28 cellular contexts compared by ENCODE assay signal in the genomic region with DNA sequence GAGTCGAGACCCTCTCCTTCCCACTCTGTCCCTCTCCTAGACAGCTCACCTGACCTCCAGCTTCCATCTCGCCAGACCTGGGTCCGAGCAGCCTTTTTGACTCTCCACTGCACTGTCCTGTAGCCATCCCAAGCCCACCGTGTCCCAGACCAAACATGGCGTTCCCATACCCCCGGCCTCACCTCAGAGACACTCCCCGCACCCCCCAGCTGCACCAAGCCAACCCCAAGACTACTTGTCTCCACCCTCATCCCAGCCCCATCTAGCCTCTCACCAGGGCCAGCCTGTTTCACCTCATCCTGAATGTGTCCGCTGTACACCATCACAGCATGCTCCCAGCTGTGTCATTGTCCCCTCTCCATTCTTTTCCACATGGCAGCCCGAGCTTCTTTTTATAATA. TPM values are rescaled to one million over a fixed set of nuclear protein-coding genes. Genes with fewer than 3 reads are reported as not detected.
DNase-seq lines count a peak whose midpoint lies in the region; ATAC-seq and TF ChIP-seq lines count a peak whose summit lies in the region.
"Had no signal": no experiment of that assay in that cellular context is flagged by ENCODE, and none has a peak within 500 bp of the region (broad histone marks: within the 10 kb centered on the region; RNA-seq: fewer than 3 reads in every experiment).

No MANE protein-coding gene starts in this region.

- H3K4me3 Mint-ChIP-seq in activated CD8-positive, alpha-beta T cell treated with anti-CD3 and anti-CD28 coated beads, Interleukin-2, amount 10 ng/mL, durations not matched to agents 7 days and 5 days, result no peak overlapping the region
- no peak overlapping the region for H3K4me3 Mint-ChIP-seq in activated CD8-positive, alpha-beta T cell treated with anti-CD3 and anti-CD28 coated beads for 36 hours
- H3K4me3 Mint-ChIP-seq in glutamatergic neuron (ENCODE audit: unreplicated experiment), result no peak overlapping the region
- H3K4me3 Mint-ChIP-seq in stimulated activated effector memory CD8-positive, alpha-beta T cell treated with anti-CD3 and anti-CD28 coated beads, Interleukin-12 subunit alpha, Interleukin-12 subunit beta, amount 100 ng/mL, for 72 hours, result no peak overlapping the region
- H3K4me3 Mint-ChIP-seq: CD14-positive monocyte had no signal

- BruUV-seq in Panc1 (replicated peaks; lab: Mats Ljungman, UMichigan), result no TSS peak

- H3K27me3 ChIP-seq in Panc1 (ENCODE audit: control insufficient read depth, insufficient read depth, low read length), result no peaks in the 10 kb centered on the region
- H3K27me3 ChIP-seq: BE2C had no signal

- no peak overlapping the region for H3K27ac ChIP-seq in Panc1 (ENCODE audit: low read length)

- H3K4me3 ChIP-seq in Panc1 (ENCODE audit: low read depth in 2 of 2, low read length in 2 of 2), result no peak overlapping the region
- H3K4me3 ChIP-seq: K562 had no signal

- in situ Hi-C loops in Panc1 (cut with HindIII; ENCODE audit: low pct_unique_long_range_greater_than_20kb, low sequenced_read_pairs), result no loop called here

- POLR2A ChIA-PET in activated CD8-positive, alpha-beta T cell treated with anti-CD3 and anti-CD28 coated beads, Interleukin-2, amount 10 ng/mL, durations not matched to agents 7 days and 5 days (lab: Charles Lee), result no interaction called here
- POLR2A ChIA-PET in activated CD8-positive, alpha-beta T cell treated with anti-CD3 and anti-CD28 coated beads for 36 hours (lab: Charles Lee), result interaction anchor here (1.2 to 1.3 kb wide), 2 partner anchors 9 to 22 kb away, joined by 3 to 4 read pairs; a partner anchor contains a TSS
- POLR2A ChIA-PET in Panc1 (lab: Charles Lee), result no interaction called here

- H3K36me3 ChIP-seq in Panc1 (ENCODE audit: control insufficient read depth, insufficient read depth, low read length), result no peaks in the 10 kb centered on the region
- H3K36me3 ChIP-seq: BE2C had no signal

- ATAC-seq in activated CD8-positive, alpha-beta T cell treated with anti-CD3 and anti-CD28 coated beads, Interleukin-2, amount 10 ng/mL, durations not matched to agents 7 days and 5 days, result no peak
- no peak for ATAC-seq in activated CD8-positive, alpha-beta T cell treated with anti-CD3 and anti-CD28 coated beads for 36 hours
- ATAC-seq in Panc1 (peak; percentile 22; the same call in 1 of the 2 replicates), HG03521 (IDR thresholded peaks at IDR 0.05; ENCODE audit: unreplicated experiment) (no peak)
- no peak for ATAC-seq in stimulated activated effector memory CD8-positive, alpha-beta T cell treated with anti-CD3 and anti-CD28 coated beads, Interleukin-12 subunit alpha, Interleukin-12 subunit beta, amount 100 ng/mL, for 72 hours
- ATAC-seq: K562, PC-3 had no signal

- H3K27ac Mint-ChIP-seq in activated CD8-positive, alpha-beta T cell treated with anti-CD3 and anti-CD28 coated beads, Interleukin-2, amount 10 ng/mL, durations not matched to agents 7 days and 5 days, result peak overlapping the region; percentile 14
- no peak overlapping the region for H3K27ac Mint-ChIP-seq in activated CD8-positive, alpha-beta T cell treated with anti-CD3 and anti-CD28 coated beads for 36 hours
- peak overlapping the region; percentile 76 for H3K27ac Mint-ChIP-seq in glutamatergic neuron (ENCODE audit: unreplicated experiment)
- peak overlapping the region; percentile 70 for H3K27ac Mint-ChIP-seq in stimulated activated effector memory CD8-positive, alpha-beta T cell treated with anti-CD3 and anti-CD28 coated beads, Interleukin-12 subunit alpha, Interleukin-12 subunit beta, amount 100 ng/mL, for 72 hours

- no peaks in the 10 kb centered on the region for H3K4me1 ChIP-seq in Panc1 (ENCODE audit: control insufficient read depth, insufficient read depth, low read length)
- H3K4me1 ChIP-seq: BE2C had no signal

- H3K9me3 Mint-ChIP-seq in activated CD8-positive, alpha-beta T cell treated with anti-CD3 and anti-CD28 coated beads, Interleukin-2, amount 10 ng/mL, durations not matched to agents 7 days and 5 days (ENCODE audit: insufficient read depth), result no peaks in the 10 kb centered on the region
- H3K9me3 Mint-ChIP-seq in activated CD8-positive, alpha-beta T cell treated with anti-CD3 and anti-CD28 coated beads for 36 hours, result no peaks in the 10 kb centered on the region
- peaks cover 8% of the 10 kb centered on the region for H3K9me3 Mint-ChIP-seq in glutamatergic neuron (ENCODE audit: unreplicated experiment)
- H3K9me3 Mint-ChIP-seq in stimulated activated effector memory CD8-positive, alpha-beta T cell treated with anti-CD3 and anti-CD28 coated beads, Interleukin-12 subunit alpha, Interleukin-12 subunit beta, amount 100 ng/mL, for 72 hours, result no peaks in the 10 kb centered on the region
- H3K9me3 Mint-ChIP-seq: CD14-positive monocyte; CD8-positive, alpha-beta memory T cell had no signal

- intact Hi-C loops in activated CD8-positive, alpha-beta T cell treated with anti-CD3 and anti-CD28 coated beads for 36 hours (cut with micrococcal nuclease), result no loop called here
- intact Hi-C loops in Panc1 (cut with micrococcal nuclease; ENCODE audit: unreplicated experiment), result no loop called here

- DNase-seq in activated CD8-positive, alpha-beta T cell treated with anti-CD3 and anti-CD28 coated beads, Interleukin-2, amount 10 ng/mL, durations not matched to agents 7 days and 5 days, result no peak
- DNase-seq in activated CD8-positive, alpha-beta T cell treated with anti-CD3 and anti-CD28 coated beads for 36 hours, result no peak
- no peak for DNase-seq in Panc1 (ENCODE audit: low read depth, low spot score)
- no peak for DNase-seq in glutamatergic neuron
- no peak for DNase-seq in stimulated activated effector memory CD8-positive, alpha-beta T cell treated with anti-CD3 and anti-CD28 coated beads, Interleukin-12 subunit alpha, Interleukin-12 subunit beta, amount 100 ng/mL, for 72 hours (ENCODE audit: low spot score in 2 of 2)
- no peak for DNase-seq in SHP77 (lab: John Stamatoyannopoulos, UW)
- DNase-seq in NCI-H2029 treated with DMSO at 0.1 percent for 48 hours (lab: John Stamatoyannopoulos, UW), result no peak
- DNase-seq: 8988T; ACHN; BE2C; Calu3; CD8-positive, alpha-beta memory T cell; DMS79 treated with DMSO at 0.1 percent for 48 hours; GF-D8; Kasumi-1; NCI-H1092 treated with DMSO at 0.1 percent for 48 hours; NCI-H1436; NCI-H1930; NCI-H446 treated with DMSO at 0.1 percent for 48 hours; NCI-H526; NCI-H82; NK-92 treated with Interleukin-12 subunit alpha and Interleukin-12 subunit beta, amount 100 ng/mL, for 24 hours; PC-3; SHP77 treated with DMSO at 0.1 percent for 48 hours had no signal

- CTCF ChIA-PET in activated CD8-positive, alpha-beta T cell treated with anti-CD3 and anti-CD28 coated beads, Interleukin-2, amount 10 ng/mL, durations not matched to agents 7 days and 5 days (lab: Charles Lee), result no interaction called here
- CTCF ChIA-PET in activated CD8-positive, alpha-beta T cell treated with anti-CD3 and anti-CD28 coated beads for 36 hours (lab: Charles Lee), result no interaction called here
- CTCF ChIA-PET in Panc1 (lab: Charles Lee), result no interaction called here

- H3K9me3 ChIP-seq in Panc1 (ENCODE audit: control insufficient read depth, insufficient read depth, low read depth, low read length), result no peaks in the 10 kb centered on the region
- H3K9me3 ChIP-seq: BE2C had no signal

- no peak for TF ChIP-seq CTCF in activated CD8-positive, alpha-beta T cell treated with anti-CD3 and anti-CD28 coated beads for 36 hours (IDR thresholded peaks at IDR 0.05)
- TF ChIP-seq CTCF in Panc1 (IDR thresholded peaks at IDR 0.05) (no peak), glutamatergic neuron (IDR thresholded peaks at IDR 0.05; ENCODE audit: partially characterized antibody, unreplicated experiment) (no peak)

- H3K36me3 Mint-ChIP-seq in activated CD8-positive, alpha-beta T cell treated with anti-CD3 and anti-CD28 coated beads, Interleukin-2, amount 10 ng/mL, durations not matched to agents 7 days and 5 days (ENCODE audit: low read depth), result peaks cover 3% of the 10 kb centered on the region
- peaks cover 3% of the 10 kb centered on the region for H3K36me3 Mint-ChIP-seq in activated CD8-positive, alpha-beta T cell treated with anti-CD3 and anti-CD28 coated beads for 36 hours (ENCODE audit: low read depth)
- no peaks in the 10 kb centered on the region for H3K36me3 Mint-ChIP-seq in glutamatergic neuron (ENCODE audit: unreplicated experiment)
- peaks cover 10% of the 10 kb centered on the region for H3K36me3 Mint-ChIP-seq in stimulated activated effector memory CD8-positive, alpha-beta T cell treated with anti-CD3 and anti-CD28 coated beads, Interleukin-12 subunit alpha, Interleukin-12 subunit beta, amount 100 ng/mL, for 72 hours

- no peaks in the 10 kb centered on the region for H3K27me3 Mint-ChIP-seq in activated CD8-positive, alpha-beta T cell treated with anti-CD3 and anti-CD28 coated beads, Interleukin-2, amount 10 ng/mL, durations not matched to agents 7 days and 5 days (ENCODE audit: low read depth)
- H3K27me3 Mint-ChIP-seq in activated CD8-positive, alpha-beta T cell treated with anti-CD3 and anti-CD28 coated beads for 36 hours, result no peaks in the 10 kb centered on the region
- H3K27me3 Mint-ChIP-seq in glutamatergic neuron (ENCODE audit: unreplicated experiment), result peaks cover 1% of the 10 kb centered on the region
- H3K27me3 Mint-ChIP-seq: CD8-positive, alpha-beta memory T cell had no signal

- H3K4me1 Mint-ChIP-seq in activated CD8-positive, alpha-beta T cell treated with anti-CD3 and anti-CD28 coated beads, Interleukin-2, amount 10 ng/mL, durations not matched to agents 7 days and 5 days (ENCODE audit: low read depth), result no peaks in the 10 kb centered on the region
- no peaks in the 10 kb centered on the region for H3K4me1 Mint-ChIP-seq in activated CD8-positive, alpha-beta T cell treated with anti-CD3 and anti-CD28 coated beads for 36 hours (ENCODE audit: low read depth)
- H3K4me1 Mint-ChIP-seq in glutamatergic neuron (ENCODE audit: low read depth, unreplicated experiment), result peaks cover 16% of the 10 kb centered on the region
- H3K4me1 Mint-ChIP-seq in stimulated activated effector memory CD8-positive, alpha-beta T cell treated with anti-CD3 and anti-CD28 coated beads, Interleukin-12 subunit alpha, Interleukin-12 subunit beta, amount 100 ng/mL, for 72 hours, result no peaks in the 10 kb centered on the region
- H3K4me1 Mint-ChIP-seq: CD8-positive, alpha-beta memory T cell had no signal

RNA-seq across cellular contexts. Expression of a gene that starts 1.4 kb away (rescaled TPM):
- under 1 TPM; 0.34 TPM for total RNA-seq in activated CD8-positive, alpha-beta T cell treated with anti-CD3 and anti-CD28 coated beads, Interleukin-2, amount 10 ng/mL, durations not matched to agents 7 days and 5 days
- 1 to 10 TPM in 1 of 2 experiments, under 1 TPM in 1; 0.76 to 1.1 TPM for total RNA-seq in activated CD8-positive, alpha-beta T cell treated with anti-CD3 and anti-CD28 coated beads for 36 hours
- total RNA-seq in Panc1 (2021; ENCODE audit: unreplicated experiment) (0.36 TPM), glutamatergic neuron (ENCODE audit: unreplicated experiment) (4.0 TPM)
- 0.73 TPM for polyA plus RNA-seq in Panc1 (2012; ENCODE audit: insufficient read length)
- total RNA-seq: M059J had no signal

RNA-seq across cellular contexts. Expression of a gene that starts 22.2 kb away (rescaled TPM):
- 10 to 100 TPM; 48.1 to 53.5 TPM for total RNA-seq in activated CD8-positive, alpha-beta T cell treated with anti-CD3 and anti-CD28 coated beads, Interleukin-2, amount 10 ng/mL, durations not matched to agents 7 days and 5 days
- total RNA-seq in activated CD8-positive, alpha-beta T cell treated with anti-CD3 and anti-CD28 coated beads for 36 hours, result 10 to 100 TPM; 45.0 to 45.1 TPM
- total RNA-seq in Panc1 (2021; ENCODE audit: unreplicated experiment) (42.0 TPM), glutamatergic neuron (ENCODE audit: unreplicated experiment) (37.1 TPM)
- 40.5 TPM for polyA plus RNA-seq in Panc1 (2012; ENCODE audit: insufficient read length)
